11 cellular contexts compared by ENCODE assay signal in genomic region chr5:156479864-156480263, GRCh38.
DNase-seq lines count a peak whose midpoint lies in the region; ATAC-seq and TF ChIP-seq lines count a peak whose summit lies in the region.
"Had no signal": no experiment of that assay in that cellular context is flagged by ENCODE, and none has a peak within 500 bp of the region (broad histone marks: within the 10 kb centered on the region; RNA-seq: fewer than 3 reads in every experiment).

No MANE protein-coding gene starts in this region.

- 97% methylated on average over 1 of the region's 1 CpG; no CpG with 5 or more reads in 1 of the 2 experiments for WGBS in endodermal cell (ENCODE audit: insufficient coverage in 1 of 2, insufficient read length in 1 of 2), 2 experiments

- H3K27me3 Mint-ChIP-seq in glutamatergic neuron (ENCODE audit: unreplicated experiment) (no peaks in the 10 kb centered on the region), endodermal cell (ENCODE audit: insufficient read depth) (no peaks in the 10 kb centered on the region)

- no peaks in the 10 kb centered on the region for H3K9me3 ChIP-seq in SJCRH30 (replicated peaks)
- no peaks in the 10 kb centered on the region for H3K9me3 ChIP-seq in endodermal cell (ENCODE audit: control insufficient read depth, low read length)

- TF ChIP-seq CTCF in BJ (IDR thresholded peaks at IDR 0.05; ENCODE audit: insufficient read depth, low read depth, low read length), result no peak
- TF ChIP-seq CTCF in glutamatergic neuron (IDR thresholded peaks at IDR 0.05; ENCODE audit: partially characterized antibody, unreplicated experiment), result no peak
- no peak for TF ChIP-seq CTCF in endodermal cell (conservative IDR thresholded peaks at IDR 0.05)

- ATAC-seq in HG02759 (IDR thresholded peaks at IDR 0.05; ENCODE audit: unreplicated experiment), result peak; percentile 52

- CTCF ChIA-PET in BJ (lab: Yijun Ruan, JAX), result no interaction called here

- H3K4me3 ChIP-seq in BJ (ENCODE audit: low read depth, low read length) (no peak overlapping the region), SJCRH30 (no peak overlapping the region), endodermal cell (ENCODE audit: low read length) (no peak overlapping the region)

- H3K36me3 ChIP-seq in BJ (ENCODE audit: control insufficient read depth, insufficient read depth, low read length), result no peaks in the 10 kb centered on the region
- H3K36me3 ChIP-seq in SJCRH30, result no peaks in the 10 kb centered on the region
- H3K36me3 ChIP-seq in endodermal cell (ENCODE audit: control insufficient read depth, insufficient read depth, low read length), result no peaks in the 10 kb centered on the region

- H3K36me3 Mint-ChIP-seq in glutamatergic neuron (ENCODE audit: unreplicated experiment), result no peaks in the 10 kb centered on the region
- H3K36me3 Mint-ChIP-seq in endodermal cell (ENCODE audit: low read depth), result no peaks in the 10 kb centered on the region

- peaks cover 3% of the 10 kb centered on the region for H3K9me3 Mint-ChIP-seq in glutamatergic neuron (ENCODE audit: unreplicated experiment)
- H3K9me3 Mint-ChIP-seq in endodermal cell, result no peaks in the 10 kb centered on the region

- DNase-seq in BJ (ENCODE audit: low read depth) (peak; percentile 71), SJCRH30 (peak; percentile 91 to 95), glutamatergic neuron (peak; percentile 33), globus pallidus (ENCODE audit: low spot score) (no peak), endodermal cell (no peak), RPMI8226 (no peak)
- no peak for DNase-seq in activated effector memory CD4-positive, alpha-beta T cell treated with Interleukin-2 at 50 U/mL for 16 hours
- DNase-seq: effector CD4-positive, alpha-beta T cell; kidney glomerular epithelial cell; NCI-H1417 treated with DMSO at 0.1 percent for 48 hours had no signal

- H3K4me1 Mint-ChIP-seq in glutamatergic neuron (ENCODE audit: low read depth, unreplicated experiment) (peaks cover 40% of the 10 kb centered on the region), endodermal cell (peaks cover 32% of the 10 kb centered on the region)

- no peak overlapping the region for H3K9ac ChIP-seq in endodermal cell (ENCODE audit: extremely low read depth, low read length, poor library complexity, severe bottlenecking)

- H3K27me3 ChIP-seq in BJ (ENCODE audit: control insufficient read depth, insufficient read depth, low read length) (no peaks in the 10 kb centered on the region), SJCRH30 (no peaks in the 10 kb centered on the region), endodermal cell (ENCODE audit: control insufficient read depth, insufficient read depth, low read length, poor library complexity, severe bottlenecking) (no peaks in the 10 kb centered on the region)

- peak overlapping the region; percentile 82 for H3K27ac Mint-ChIP-seq in glutamatergic neuron (ENCODE audit: unreplicated experiment)
- H3K27ac Mint-ChIP-seq in endodermal cell, result no peak overlapping the region

- POLR2A ChIA-PET in BJ (lab: Charles Lee), result no interaction called here

- H3K27ac ChIP-seq in SJCRH30, result peak overlapping the region; percentile 93
- H3K27ac ChIP-seq in endodermal cell (ENCODE audit: low read depth, low read length), result no peak overlapping the region

- H3K4me3 Mint-ChIP-seq in glutamatergic neuron (ENCODE audit: unreplicated experiment), result no peak overlapping the region
- H3K4me3 Mint-ChIP-seq in endodermal cell, result no peak overlapping the region

- H3K4me1 ChIP-seq in SJCRH30 (peaks cover 66% of the 10 kb centered on the region), endodermal cell (ENCODE audit: control insufficient read depth, insufficient read depth, low read length) (peaks cover 10% of the 10 kb centered on the region)

Comparison
In these comparisons a context has a peak if more than half of its experiments do, and no peak if none do; other contexts are left out.
1. DNase-seq: peak in BJ (single experiment), SJCRH30 (2 of 2) and glutamatergic neuron (single experiment); none in globus pallidus (single experiment), endodermal cell (single experiment), activated effector memory CD4-positive, alpha-beta T cell treated with Interleukin-2 at 50 U/mL for 16 hours (single experiment) and RPMI8226 (single experiment).